Comparison of ENCODE assay signal across 16 cellular contexts in the genomic region with DNA sequence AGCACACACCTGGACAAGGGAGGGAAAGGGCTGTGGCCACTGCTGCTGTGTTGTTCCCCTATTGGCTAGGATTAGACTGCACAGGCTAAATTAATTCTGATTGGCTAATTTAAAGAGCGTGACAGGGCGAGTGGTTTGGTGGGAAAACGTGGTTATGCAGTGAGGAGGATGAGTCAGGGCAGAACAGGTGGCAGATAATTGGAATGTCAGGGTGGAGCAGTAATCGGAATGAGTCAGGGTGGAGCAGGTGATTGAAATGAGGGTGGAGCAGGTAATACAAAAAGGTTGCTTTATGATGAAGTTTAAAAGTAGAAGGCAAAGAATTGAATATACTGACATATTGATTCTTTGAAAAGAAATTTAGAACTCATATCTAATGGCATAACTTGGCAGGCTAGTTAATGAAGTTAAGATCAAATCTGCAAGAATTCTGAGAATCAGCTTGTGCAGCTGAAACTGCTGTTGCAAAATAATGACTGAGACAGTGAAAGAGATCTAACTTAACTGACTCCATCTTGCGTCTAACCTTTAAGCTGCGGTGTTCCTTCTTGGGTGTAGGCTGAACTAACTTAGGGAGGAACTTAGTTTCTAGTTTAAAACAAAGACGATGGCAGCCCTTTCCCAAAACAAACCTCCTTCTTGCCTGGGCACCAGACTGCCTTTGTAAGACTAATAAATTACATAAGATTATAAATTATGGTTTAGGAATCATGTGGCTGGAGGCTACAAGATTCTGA.
DNase-seq lines count a peak whose midpoint lies in the region; TF ChIP-seq lines count a peak whose summit lies in the region.
"Had no signal": no experiment of that assay in that cellular context is flagged by ENCODE, and none has a peak within 500 bp of the region (broad histone marks: within the 10 kb centered on the region; RNA-seq: fewer than 3 reads in every experiment).

No MANE protein-coding gene starts in this region.

- intact Hi-C loops in head of caudate nucleus (cut with DNase I) (no loop called here), esophagus squamous epithelium (cut with DNase I) (no loop called here)

- H3K27me3 ChIP-seq in esophagus squamous epithelium: peaks cover 0 to 19% (median 0%) of the 10 kb centered on the region in 4 donors
- H3K27me3 ChIP-seq: right atrium auricular region had no signal

- DNase-seq in GF-D8 (lab: John Stamatoyannopoulos, UW) (peak; percentile 15), SK-MEL-5 (ENCODE audit: low read depth, low spot score) (peak; percentile 22), head of caudate nucleus (peak in 40 of 42 donors; percentile 7 to 84 (median 54)), NAMALWA (ENCODE audit: low spot score) (no peak), GM20000 (ENCODE audit: low spot score) (no peak), NCI-H2107 (lab: John Stamatoyannopoulos, UW) (no peak), esophagus squamous epithelium (lab: John Stamatoyannopoulos, UW) (no peak)
- DNase-seq: activated B cell treated with CpG ODN at 0.5 μM for 24 hours; CD8-positive, alpha-beta T cell; GM23248; left ventricle myocardium inferior; NCI-H1930; NK-92 treated with Interleukin-12 subunit alpha and Interleukin-12 subunit beta, amount 100 ng/mL, for 24 hours; stimulated activated CD4-positive, alpha-beta T cell treated with anti-CD3 and anti-CD28 coated beads, Interleukin-2, amount 100 ng/mL, for 48 hours had no signal

- in situ Hi-C loops in SK-MEL-5 (cut with HindIII; ENCODE audit: low pct_unique_long_range_greater_than_20kb, low sequenced_read_pairs): no loop called here

- H3K36me3 ChIP-seq in esophagus squamous epithelium: no peaks in the 10 kb centered on the region
- H3K36me3 ChIP-seq: left ventricle myocardium inferior, right atrium auricular region had no signal

- H3K27ac ChIP-seq in C4-2B: peak overlapping the region; percentile 19; the same call in 1 of the 2 replicates
- H3K27ac ChIP-seq in esophagus squamous epithelium: no peak overlapping the region
- H3K27ac ChIP-seq: GM23248, left ventricle myocardium inferior, right atrium auricular region had no signal

- no peak for TF ChIP-seq CTCF in C4-2B (conservative IDR thresholded peaks at IDR 0.05)
- no peak for TF ChIP-seq CTCF in GM20000 (IDR thresholded peaks at IDR 0.05; ENCODE audit: extremely low read depth, missing control alignments)
- TF ChIP-seq CTCF in esophagus squamous epithelium (IDR thresholded peaks at IDR 0.05): no peak

- TF ChIP-seq POLR2A in esophagus squamous epithelium (IDR thresholded peaks at IDR 0.05): no peak

- no peaks in the 10 kb centered on the region for H3K9me3 ChIP-seq in esophagus squamous epithelium
- H3K9me3 ChIP-seq: right atrium auricular region had no signal

- H3K4me1 ChIP-seq in esophagus squamous epithelium: peaks cover 0 to 14% (median 4%) of the 10 kb centered on the region in 3 donors
- H3K4me1 ChIP-seq: left ventricle myocardium inferior, right atrium auricular region had no signal

- WGBS in esophagus squamous epithelium, 2 donors: 44 to 48% methylated on average over 7 of the region's 7 CpGs

- no peak overlapping the region for H3K4me3 ChIP-seq in esophagus squamous epithelium
- H3K4me3 ChIP-seq: GM23248, left ventricle myocardium inferior, right atrium auricular region had no signal

Comparison
In these comparisons a context has a peak if more than half of its experiments do, and no peak if none do; other contexts are left out.
1. DNase-seq: peak in GF-D8 (single experiment), SK-MEL-5 (single experiment) and head of caudate nucleus (40 of 42); none in NAMALWA (single experiment), GM20000 (single experiment), NCI-H2107 (single experiment) and esophagus squamous epithelium (single experiment).